In the genomic region with DNA sequence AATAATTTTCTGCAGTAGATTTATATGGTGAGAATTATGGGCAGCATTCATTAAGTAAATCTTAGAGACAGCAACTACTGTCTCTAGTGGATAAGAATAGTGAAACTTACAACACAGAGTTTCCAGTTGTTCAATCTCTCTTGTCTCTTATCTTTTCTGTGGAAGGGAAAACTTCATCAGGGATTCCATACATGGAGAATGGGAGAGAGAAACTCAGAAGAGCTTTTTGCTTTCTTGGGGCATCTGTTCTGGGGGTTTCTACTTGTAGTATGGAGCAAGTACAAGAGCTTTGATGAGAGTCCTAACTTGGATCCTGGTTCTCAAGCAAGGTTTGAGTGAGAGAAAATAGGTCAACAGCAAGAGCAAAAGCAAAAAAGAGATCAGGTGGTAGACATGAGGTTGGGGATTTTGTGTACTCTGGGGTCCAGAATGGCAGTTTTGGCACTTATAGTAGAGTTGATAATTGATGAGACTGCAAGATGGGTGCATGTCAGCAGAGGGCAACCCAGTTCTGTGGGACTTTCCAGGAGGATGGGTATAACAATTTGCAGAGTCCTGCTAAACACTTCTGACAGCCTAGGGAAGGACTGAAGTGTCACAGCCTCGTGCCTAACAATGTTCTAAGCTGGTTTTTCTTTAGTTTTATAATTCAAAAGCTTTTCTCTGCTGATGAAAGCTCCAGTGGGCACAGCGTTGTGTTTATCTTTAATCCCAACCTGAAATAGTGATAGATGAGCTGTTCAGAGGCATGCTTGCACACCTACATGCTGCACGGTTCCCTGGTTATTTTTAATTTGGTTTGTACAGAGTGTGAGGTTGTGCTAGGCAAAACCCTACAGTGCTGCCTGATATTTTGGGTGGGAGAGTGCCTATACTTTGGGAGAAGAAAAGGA, we compare ENCODE assay signal across 1 cellular context.
TF ChIP-seq lines count a peak whose summit lies in the region.

No MANE protein-coding gene starts in this region.

TF ChIP-seq in K562, 482 proteins besides CTCF, POLR2A, EP300 and RAD21 (continued from another document and continues in another):
- TF ChIP-seq, protein P1, sequence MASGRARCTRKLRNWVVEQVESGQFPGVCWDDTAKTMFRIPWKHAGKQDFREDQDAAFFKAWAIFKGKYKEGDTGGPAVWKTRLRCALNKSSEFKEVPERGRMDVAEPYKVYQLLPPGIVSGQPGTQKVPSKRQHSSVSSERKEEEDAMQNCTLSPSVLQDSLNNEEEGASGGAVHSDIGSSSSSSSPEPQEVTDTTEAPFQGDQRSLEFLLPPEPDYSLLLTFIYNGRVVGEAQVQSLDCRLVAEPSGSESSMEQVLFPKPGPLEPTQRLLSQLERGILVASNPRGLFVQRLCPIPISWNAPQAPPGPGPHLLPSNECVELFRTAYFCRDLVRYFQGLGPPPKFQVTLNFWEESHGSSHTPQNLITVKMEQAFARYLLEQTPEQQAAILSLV (tag; IDR thresholded peaks at IDR 0.05) = no peak
- TF ChIP-seq RCOR1 (IDR thresholded peaks at IDR 0.05; ENCODE audit: borderline replicate concordance in 1 of 2, low read depth in 2 of 2, low read length in 2 of 2) (peak in 1 of 2 experiments; percentile 37; a peak in 1 of 4 replicates), TBL1XR1 (IDR thresholded peaks at IDR 0.05; ENCODE audit: low read length in 2 of 2) (no peak), KDM5B (IDR thresholded peaks at IDR 0.05; ENCODE audit: insufficient replicate concordance, low read depth, low read length) (no peak), ZNF695 (CRISPR knock-in tag; IDR thresholded peaks at IDR 0.05) (no peak), RBM34 (IDR thresholded peaks at IDR 0.05; ENCODE audit: borderline replicate concordance, insufficient read depth, low read length) (no peak), HEY1 (CRISPR knock-in tag; IDR thresholded peaks at IDR 0.05; ENCODE audit: borderline replicate concordance) (no peak), SRSF1 (IDR thresholded peaks at IDR 0.05; ENCODE audit: low read depth, low read length) (no peak), ZKSCAN1 (IDR thresholded peaks at IDR 0.05; ENCODE audit: low read depth, low read length) (no peak), DACH1 (IDR thresholded peaks at IDR 0.05; ENCODE audit: partially characterized antibody) (no peak), RBFOX2 (IDR thresholded peaks at IDR 0.05; ENCODE audit: low read depth, low read length) (no peak), SNRNP70 (optimal IDR thresholded peaks at IDR 0.05; ENCODE audit: low read depth, low read length) (no peak), ZNF347 (CRISPR knock-in tag; IDR thresholded peaks at IDR 0.05; ENCODE audit: low read depth) (no peak), GATA2 (CRISPR knock-in tag; IDR thresholded peaks at IDR 0.05) (no peak), EGR1 (conservative IDR thresholded peaks at IDR 0.05) (no peak), MAFK (IDR thresholded peaks at IDR 0.05; ENCODE audit: low read length) (peak; percentile 47; the same call in 1 of the 2 replicates), CC2D1A (IDR thresholded peaks at IDR 0.05) (peak; percentile 58; the same call in 1 of the 2 replicates), DIDO1 (tag; IDR thresholded peaks at IDR 0.05; ENCODE audit: low read depth) (no peak), MBD2 (IDR thresholded peaks at IDR 0.05; ENCODE audit: borderline replicate concordance, low read depth) (no peak), XRCC3 (IDR thresholded peaks at IDR 0.05) (no peak), SRSF7 (optimal IDR thresholded peaks at IDR 0.05; ENCODE audit: low read depth, low read length) (no peak), BDP1 (IDR thresholded peaks at IDR 0.05; ENCODE audit: insufficient read depth, insufficient read length) (no peak), ZNF24 (IDR thresholded peaks at IDR 0.05) (0 out of 2 replicates have a peak, but pooled peaks have one; percentile 36), ATF7 (IDR thresholded peaks at IDR 0.05) (no peak), HMG20B (CRISPR knock-in tag; IDR thresholded peaks at IDR 0.05) (no peak), SMAD2 (IDR thresholded peaks at IDR 0.05; ENCODE audit: low read depth, low read length) (no peak), ZFP36 (IDR thresholded peaks at IDR 0.05; ENCODE audit: low read depth, low read length, partially characterized antibody) (no peak)
- TF ChIP-seq, protein P2, sequence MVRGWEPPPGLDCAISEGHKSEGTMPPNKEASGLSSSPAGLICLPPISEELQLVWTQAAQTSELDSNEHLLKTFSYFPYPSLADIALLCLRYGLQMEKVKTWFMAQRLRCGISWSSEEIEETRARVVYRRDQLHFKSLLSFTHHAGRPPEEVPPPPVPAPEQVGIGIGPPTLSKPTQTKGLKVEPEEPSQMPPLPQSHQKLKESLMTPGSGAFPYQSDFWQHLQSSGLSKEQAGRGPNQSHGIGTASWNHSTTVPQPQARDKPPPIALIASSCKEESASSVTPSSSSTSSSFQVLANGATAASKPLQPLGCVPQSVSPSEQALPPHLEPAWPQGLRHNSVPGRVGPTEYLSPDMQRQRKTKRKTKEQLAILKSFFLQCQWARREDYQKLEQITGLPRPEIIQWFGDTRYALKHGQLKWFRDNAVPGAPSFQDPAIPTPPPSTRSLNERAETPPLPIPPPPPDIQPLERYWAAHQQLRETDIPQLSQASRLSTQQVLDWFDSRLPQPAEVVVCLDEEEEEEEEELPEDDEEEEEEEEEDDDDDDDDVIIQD (CRISPR knock-in tag; IDR thresholded peaks at IDR 0.05) = no peak
- TF ChIP-seq, protein P3, sequence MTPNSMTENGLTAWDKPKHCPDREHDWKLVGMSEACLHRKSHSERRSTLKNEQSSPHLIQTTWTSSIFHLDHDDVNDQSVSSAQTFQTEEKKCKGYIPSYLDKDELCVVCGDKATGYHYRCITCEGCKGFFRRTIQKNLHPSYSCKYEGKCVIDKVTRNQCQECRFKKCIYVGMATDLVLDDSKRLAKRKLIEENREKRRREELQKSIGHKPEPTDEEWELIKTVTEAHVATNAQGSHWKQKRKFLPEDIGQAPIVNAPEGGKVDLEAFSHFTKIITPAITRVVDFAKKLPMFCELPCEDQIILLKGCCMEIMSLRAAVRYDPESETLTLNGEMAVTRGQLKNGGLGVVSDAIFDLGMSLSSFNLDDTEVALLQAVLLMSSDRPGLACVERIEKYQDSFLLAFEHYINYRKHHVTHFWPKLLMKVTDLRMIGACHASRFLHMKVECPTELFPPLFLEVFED (CRISPR knock-in tag; conservative IDR thresholded peaks at IDR 0.05) = no peak
- TF ChIP-seq, protein P4, sequence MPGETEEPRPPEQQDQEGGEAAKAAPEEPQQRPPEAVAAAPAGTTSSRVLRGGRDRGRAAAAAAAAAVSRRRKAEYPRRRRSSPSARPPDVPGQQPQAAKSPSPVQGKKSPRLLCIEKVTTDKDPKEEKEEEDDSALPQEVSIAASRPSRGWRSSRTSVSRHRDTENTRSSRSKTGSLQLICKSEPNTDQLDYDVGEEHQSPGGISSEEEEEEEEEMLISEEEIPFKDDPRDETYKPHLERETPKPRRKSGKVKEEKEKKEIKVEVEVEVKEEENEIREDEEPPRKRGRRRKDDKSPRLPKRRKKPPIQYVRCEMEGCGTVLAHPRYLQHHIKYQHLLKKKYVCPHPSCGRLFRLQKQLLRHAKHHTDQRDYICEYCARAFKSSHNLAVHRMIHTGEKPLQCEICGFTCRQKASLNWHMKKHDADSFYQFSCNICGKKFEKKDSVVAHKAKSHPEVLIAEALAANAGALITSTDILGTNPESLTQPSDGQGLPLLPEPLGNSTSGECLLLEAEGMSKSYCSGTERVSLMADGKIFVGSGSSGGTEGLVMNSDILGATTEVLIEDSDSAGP (CRISPR knock-in tag; IDR thresholded peaks at IDR 0.05) = no peak
- TF ChIP-seq, protein P5, sequence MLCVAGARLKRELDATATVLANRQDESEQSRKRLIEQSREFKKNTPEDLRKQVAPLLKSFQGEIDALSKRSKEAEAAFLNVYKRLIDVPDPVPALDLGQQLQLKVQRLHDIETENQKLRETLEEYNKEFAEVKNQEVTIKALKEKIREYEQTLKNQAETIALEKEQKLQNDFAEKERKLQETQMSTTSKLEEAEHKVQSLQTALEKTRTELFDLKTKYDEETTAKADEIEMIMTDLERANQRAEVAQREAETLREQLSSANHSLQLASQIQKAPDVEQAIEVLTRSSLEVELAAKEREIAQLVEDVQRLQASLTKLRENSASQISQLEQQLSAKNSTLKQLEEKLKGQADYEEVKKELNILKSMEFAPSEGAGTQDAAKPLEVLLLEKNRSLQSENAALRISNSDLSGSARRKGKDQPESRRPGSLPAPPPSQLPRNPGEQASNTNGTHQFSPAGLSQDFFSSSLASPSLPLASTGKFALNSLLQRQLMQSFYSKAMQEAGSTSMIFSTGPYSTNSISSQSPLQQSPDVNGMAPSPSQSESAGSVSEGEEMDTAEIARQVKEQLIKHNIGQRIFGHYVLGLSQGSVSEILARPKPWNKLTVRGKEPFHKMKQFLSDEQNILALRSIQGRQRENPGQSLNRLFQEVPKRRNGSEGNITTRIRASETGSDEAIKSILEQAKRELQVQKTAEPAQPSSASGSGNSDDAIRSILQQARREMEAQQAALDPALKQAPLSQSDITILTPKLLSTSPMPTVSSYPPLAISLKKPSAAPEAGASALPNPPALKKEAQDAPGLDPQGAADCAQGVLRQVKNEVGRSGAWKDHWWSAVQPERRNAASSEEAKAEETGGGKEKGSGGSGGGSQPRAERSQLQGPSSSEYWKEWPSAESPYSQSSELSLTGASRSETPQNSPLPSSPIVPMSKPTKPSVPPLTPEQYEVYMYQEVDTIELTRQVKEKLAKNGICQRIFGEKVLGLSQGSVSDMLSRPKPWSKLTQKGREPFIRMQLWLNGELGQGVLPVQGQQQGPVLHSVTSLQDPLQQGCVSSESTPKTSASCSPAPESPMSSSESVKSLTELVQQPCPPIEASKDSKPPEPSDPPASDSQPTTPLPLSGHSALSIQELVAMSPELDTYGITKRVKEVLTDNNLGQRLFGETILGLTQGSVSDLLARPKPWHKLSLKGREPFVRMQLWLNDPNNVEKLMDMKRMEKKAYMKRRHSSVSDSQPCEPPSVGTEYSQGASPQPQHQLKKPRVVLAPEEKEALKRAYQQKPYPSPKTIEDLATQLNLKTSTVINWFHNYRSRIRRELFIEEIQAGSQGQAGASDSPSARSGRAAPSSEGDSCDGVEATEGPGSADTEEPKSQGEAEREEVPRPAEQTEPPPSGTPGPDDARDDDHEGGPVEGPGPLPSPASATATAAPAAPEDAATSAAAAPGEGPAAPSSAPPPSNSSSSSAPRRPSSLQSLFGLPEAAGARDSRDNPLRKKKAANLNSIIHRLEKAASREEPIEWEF (CRISPR knock-in tag; IDR thresholded peaks at IDR 0.05) = no peak
- TF ChIP-seq, protein P6, sequence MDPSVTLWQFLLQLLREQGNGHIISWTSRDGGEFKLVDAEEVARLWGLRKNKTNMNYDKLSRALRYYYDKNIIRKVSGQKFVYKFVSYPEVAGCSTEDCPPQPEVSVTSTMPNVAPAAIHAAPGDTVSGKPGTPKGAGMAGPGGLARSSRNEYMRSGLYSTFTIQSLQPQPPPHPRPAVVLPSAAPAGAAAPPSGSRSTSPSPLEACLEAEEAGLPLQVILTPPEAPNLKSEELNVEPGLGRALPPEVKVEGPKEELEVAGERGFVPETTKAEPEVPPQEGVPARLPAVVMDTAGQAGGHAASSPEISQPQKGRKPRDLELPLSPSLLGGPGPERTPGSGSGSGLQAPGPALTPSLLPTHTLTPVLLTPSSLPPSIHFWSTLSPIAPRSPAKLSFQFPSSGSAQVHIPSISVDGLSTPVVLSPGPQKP (CRISPR knock-in tag; IDR thresholded peaks at IDR 0.05) = no peak
- TF ChIP-seq, protein P7, sequence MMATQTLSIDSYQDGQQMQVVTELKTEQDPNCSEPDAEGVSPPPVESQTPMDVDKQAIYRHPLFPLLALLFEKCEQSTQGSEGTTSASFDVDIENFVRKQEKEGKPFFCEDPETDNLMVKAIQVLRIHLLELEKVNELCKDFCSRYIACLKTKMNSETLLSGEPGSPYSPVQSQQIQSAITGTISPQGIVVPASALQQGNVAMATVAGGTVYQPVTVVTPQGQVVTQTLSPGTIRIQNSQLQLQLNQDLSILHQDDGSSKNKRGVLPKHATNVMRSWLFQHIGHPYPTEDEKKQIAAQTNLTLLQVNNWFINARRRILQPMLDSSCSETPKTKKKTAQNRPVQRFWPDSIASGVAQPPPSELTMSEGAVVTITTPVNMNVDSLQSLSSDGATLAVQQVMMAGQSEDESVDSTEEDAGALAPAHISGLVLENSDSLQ (IDR thresholded peaks at IDR 0.05) = peak; percentile 32
- TF ChIP-seq, protein P8, sequence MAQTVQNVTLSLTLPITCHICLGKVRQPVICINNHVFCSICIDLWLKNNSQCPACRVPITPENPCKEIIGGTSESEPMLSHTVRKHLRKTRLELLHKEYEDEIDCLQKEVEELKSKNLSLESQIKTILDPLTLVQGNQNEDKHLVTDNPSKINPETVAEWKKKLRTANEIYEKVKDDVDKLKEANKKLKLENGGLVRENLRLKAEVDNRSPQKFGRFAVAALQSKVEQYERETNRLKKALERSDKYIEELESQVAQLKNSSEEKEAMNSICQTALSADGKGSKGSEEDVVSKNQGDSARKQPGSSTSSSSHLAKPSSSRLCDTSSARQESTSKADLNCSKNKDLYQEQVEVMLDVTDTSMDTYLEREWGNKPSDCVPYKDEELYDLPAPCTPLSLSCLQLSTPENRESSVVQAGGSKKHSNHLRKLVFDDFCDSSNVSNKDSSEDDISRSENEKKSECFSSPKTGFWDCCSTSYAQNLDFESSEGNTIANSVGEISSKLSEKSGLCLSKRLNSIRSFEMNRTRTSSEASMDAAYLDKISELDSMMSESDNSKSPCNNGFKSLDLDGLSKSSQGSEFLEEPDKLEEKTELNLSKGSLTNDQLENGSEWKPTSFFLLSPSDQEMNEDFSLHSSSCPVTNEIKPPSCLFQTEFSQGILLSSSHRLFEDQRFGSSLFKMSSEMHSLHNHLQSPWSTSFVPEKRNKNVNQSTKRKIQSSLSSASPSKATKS (CRISPR knock-in tag; IDR thresholded peaks at IDR 0.05) = no peak
- TF ChIP-seq, protein P9, sequence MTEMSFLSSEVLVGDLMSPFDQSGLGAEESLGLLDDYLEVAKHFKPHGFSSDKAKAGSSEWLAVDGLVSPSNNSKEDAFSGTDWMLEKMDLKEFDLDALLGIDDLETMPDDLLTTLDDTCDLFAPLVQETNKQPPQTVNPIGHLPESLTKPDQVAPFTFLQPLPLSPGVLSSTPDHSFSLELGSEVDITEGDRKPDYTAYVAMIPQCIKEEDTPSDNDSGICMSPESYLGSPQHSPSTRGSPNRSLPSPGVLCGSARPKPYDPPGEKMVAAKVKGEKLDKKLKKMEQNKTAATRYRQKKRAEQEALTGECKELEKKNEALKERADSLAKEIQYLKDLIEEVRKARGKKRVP (CRISPR knock-in tag; IDR thresholded peaks at IDR 0.05) = no peak
- TF ChIP-seq, protein P10, sequence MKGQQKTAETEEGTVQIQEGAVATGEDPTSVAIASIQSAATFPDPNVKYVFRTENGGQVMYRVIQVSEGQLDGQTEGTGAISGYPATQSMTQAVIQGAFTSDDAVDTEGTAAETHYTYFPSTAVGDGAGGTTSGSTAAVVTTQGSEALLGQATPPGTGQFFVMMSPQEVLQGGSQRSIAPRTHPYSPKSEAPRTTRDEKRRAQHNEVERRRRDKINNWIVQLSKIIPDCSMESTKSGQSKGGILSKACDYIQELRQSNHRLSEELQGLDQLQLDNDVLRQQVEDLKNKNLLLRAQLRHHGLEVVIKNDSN (CRISPR knock-in tag; IDR thresholded peaks at IDR 0.05) = no peak
- TF ChIP-seq, protein P11, sequence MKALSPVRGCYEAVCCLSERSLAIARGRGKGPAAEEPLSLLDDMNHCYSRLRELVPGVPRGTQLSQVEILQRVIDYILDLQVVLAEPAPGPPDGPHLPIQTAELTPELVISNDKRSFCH (CRISPR knock-in tag; IDR thresholded peaks at IDR 0.05) = no peak
- TF ChIP-seq, protein P11 (tag; IDR thresholded peaks at IDR 0.05) = no peak
- TF ChIP-seq, protein P12, sequence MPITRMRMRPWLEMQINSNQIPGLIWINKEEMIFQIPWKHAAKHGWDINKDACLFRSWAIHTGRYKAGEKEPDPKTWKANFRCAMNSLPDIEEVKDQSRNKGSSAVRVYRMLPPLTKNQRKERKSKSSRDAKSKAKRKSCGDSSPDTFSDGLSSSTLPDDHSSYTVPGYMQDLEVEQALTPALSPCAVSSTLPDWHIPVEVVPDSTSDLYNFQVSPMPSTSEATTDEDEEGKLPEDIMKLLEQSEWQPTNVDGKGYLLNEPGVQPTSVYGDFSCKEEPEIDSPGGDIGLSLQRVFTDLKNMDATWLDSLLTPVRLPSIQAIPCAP (CRISPR knock-in tag; IDR thresholded peaks at IDR 0.05; ENCODE audit: borderline replicate concordance) = no peak
